In the genomic region with DNA sequence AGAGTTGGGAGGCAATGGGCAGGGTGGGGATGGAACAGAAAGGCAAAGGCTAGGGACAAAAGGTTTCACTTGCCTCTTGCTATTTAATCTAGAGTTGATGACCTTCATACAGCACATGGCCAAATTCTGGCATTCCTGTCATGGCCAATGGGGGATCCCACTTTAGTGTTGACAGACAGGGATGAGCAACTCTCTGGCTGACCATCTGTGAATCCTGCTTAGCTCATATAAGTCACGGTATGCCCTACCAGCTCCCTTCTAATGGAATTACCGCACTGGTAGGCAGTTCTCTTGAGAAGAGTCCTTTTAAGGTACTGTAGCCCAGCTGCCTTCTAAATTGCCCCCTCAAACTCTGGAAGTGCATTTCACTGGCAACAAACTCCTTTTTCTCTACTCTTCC, we compare ENCODE assay signal across 1 cellular context.
TF ChIP-seq lines count a peak whose summit lies in the region.

No MANE protein-coding gene starts in this region.

TF ChIP-seq in IMR-90, 13 proteins besides CTCF, POLR2A, EP300 and RAD21:
- TF ChIP-seq BHLHE40 (IDR thresholded peaks at IDR 0.05; ENCODE audit: low read depth, low read length) (no peak), MAFK (IDR thresholded peaks at IDR 0.05; ENCODE audit: low read depth, low read length) (no peak), SMC3 (IDR thresholded peaks at IDR 0.05; ENCODE audit: low read depth, low read length) (no peak), RFX5 (IDR thresholded peaks at IDR 0.05; ENCODE audit: low read depth, low read length) (no peak), MAZ (IDR thresholded peaks at IDR 0.05; ENCODE audit: borderline replicate concordance, low read depth, low read length) (no peak), MXI1 (IDR thresholded peaks at IDR 0.05; ENCODE audit: borderline replicate concordance, low read depth, low read length) (no peak), CEBPB (IDR thresholded peaks at IDR 0.05; ENCODE audit: low read depth, low read length) (no peak), NFE2L2 (IDR thresholded peaks at IDR 0.05; ENCODE audit: low read depth, low read length) (no peak)
- TF ChIP-seq, protein P1, sequence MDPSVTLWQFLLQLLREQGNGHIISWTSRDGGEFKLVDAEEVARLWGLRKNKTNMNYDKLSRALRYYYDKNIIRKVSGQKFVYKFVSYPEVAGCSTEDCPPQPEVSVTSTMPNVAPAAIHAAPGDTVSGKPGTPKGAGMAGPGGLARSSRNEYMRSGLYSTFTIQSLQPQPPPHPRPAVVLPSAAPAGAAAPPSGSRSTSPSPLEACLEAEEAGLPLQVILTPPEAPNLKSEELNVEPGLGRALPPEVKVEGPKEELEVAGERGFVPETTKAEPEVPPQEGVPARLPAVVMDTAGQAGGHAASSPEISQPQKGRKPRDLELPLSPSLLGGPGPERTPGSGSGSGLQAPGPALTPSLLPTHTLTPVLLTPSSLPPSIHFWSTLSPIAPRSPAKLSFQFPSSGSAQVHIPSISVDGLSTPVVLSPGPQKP (IDR thresholded peaks at IDR 0.05; ENCODE audit: borderline replicate concordance, low read depth, low read length): no peak
